23 cellular contexts compared by ENCODE assay signal in genomic region chrX:71666240-71667223, GRCh38. TPM values are rescaled to one million over a fixed set of nuclear protein-coding genes. Genes with fewer than 3 reads are reported as not detected.
DNase-seq lines count a peak whose midpoint lies in the region; ATAC-seq, FAIRE-seq and TF ChIP-seq lines count a peak whose summit lies in the region.
"Had no signal": no experiment of that assay in that cellular context is flagged by ENCODE, and none has a peak within 500 bp of the region (broad histone marks: within the 10 kb centered on the region; RNA-seq: fewer than 3 reads in every experiment).

No MANE protein-coding gene starts in this region.

- intact Hi-C loops in K562 (cut with micrococcal nuclease), result no loop called here
- intact Hi-C loops in sciatic nerve (cut with DNase I), result no loop called here

- TF ChIP-seq RAD21 in K562 (CRISPR knock-in tag; conservative IDR thresholded peaks at IDR 0.05 in 1 of 2, IDR thresholded peaks at IDR 0.05 in 1 of 2), result no peak

- H3K9me3 ChIP-seq in K562 (replicated peaks; ENCODE audit: control insufficient read depth, insufficient read depth, low read depth, low read length), result no peaks in the 10 kb centered on the region
- H3K9me3 ChIP-seq: MG63, Peyer's patch had no signal

- whole genome bisulfite sequencing in K562 (ENCODE audit: insufficient coverage, low coverage, missing lambda C conversion rate), result 33% methylated on average over 26 of the region's 48 CpGs

- in situ Hi-C loops in K562 (cut with MboI), result loop anchor here (25.0 kb wide), 1 partner anchor 196 kb away; no protein-coding TSS in a partner anchor

- H3K9ac ChIP-seq in K562 (ENCODE audit: insufficient read depth in 1 of 2, low read depth in 2 of 2, low read length in 2 of 2), result no peak overlapping the region

- POLR2A ChIA-PET in K562 (lab: Yijun Ruan, JAX), result no interaction called here

- no peak overlapping the region for H3K27ac ChIP-seq in GM23338 (ENCODE audit: low read depth)
- no peak overlapping the region for H3K27ac ChIP-seq in K562 (ENCODE audit: extremely low read depth, low read depth, low read length)
- H3K27ac ChIP-seq: Peyer's patch had no signal

- no peaks in the 10 kb centered on the region for H3K4me1 ChIP-seq in GM23338 (ENCODE audit: insufficient read depth)
- H3K4me1 ChIP-seq in K562 (replicated peaks in 1 of 2; ENCODE audit: control insufficient read depth in 2 of 2, insufficient read depth in 2 of 2, low read length in 2 of 2), result peaks cover 0 to 16% of the 10 kb centered on the region in 2 experiments; a peak in 3 of 5 replicates
- H3K4me1 ChIP-seq: Peyer's patch had no signal

- no peak overlapping the region for H2AFZ ChIP-seq in GM23338
- H2AFZ ChIP-seq in K562 (ENCODE audit: low read depth, low read length), result no peak overlapping the region

- CTCF ChIA-PET in K562 (lab: Yijun Ruan, JAX; ENCODE audit: low intra/inter-chr PET ratio), result no interaction called here

- H3K27ac Mint-ChIP-seq in GM23338, result no peak overlapping the region
- H3K27ac Mint-ChIP-seq: CD8-positive, alpha-beta T cell; HFFc6 had no signal

- TF ChIP-seq EP300 in K562 (IDR thresholded peaks at IDR 0.05; ENCODE audit: low read length), result no peak

- no peaks in the 10 kb centered on the region for H3K9me2 ChIP-seq in GM23338 (ENCODE audit: insufficient read depth)

- ATAC-seq in GM23338 (no peak), K562 (peak; percentile 31), sciatic nerve (no peak)
- ATAC-seq: CD8-positive, alpha-beta T cell had no signal

- BruUV-seq in K562 (replicated peaks; lab: Mats Ljungman, UMichigan), result no TSS peak

- DNase-seq in GM23338 (ENCODE audit: low spot score) (peak; percentile 6), NCI-H1930 (lab: John Stamatoyannopoulos, UW) (peak; percentile 46 to 48), K562 (ENCODE audit: extremely low read depth in 1 of 4, low spot score in 3 of 4) (peak; percentile 8 to 70 (median 60)), mucosa of gallbladder (ENCODE audit: low spot score) (peak; percentile 8), NCI-H774 (lab: John Stamatoyannopoulos, UW) (no peak), sciatic nerve (ENCODE audit: low spot score) (no peak), DMS153 (lab: John Stamatoyannopoulos, UW) (no peak)
- DNase-seq: ACHN; C1 segment of cervical spinal cord; CD8-positive, alpha-beta T cell; GDM1; HFFc6; MG63; NCI-H1436; NCI-H187 treated with DMSO at 0.1 percent for 48 hours; NCI-H510A treated with DMSO at 0.1 percent for 48 hours; NCI-H82; Peyer's patch had no signal

- no peaks in the 10 kb centered on the region for H3K27me3 ChIP-seq in GM23338 (ENCODE audit: insufficient read depth)
- H3K27me3 ChIP-seq in K562 (ENCODE audit: control insufficient read depth in 2 of 2, insufficient read depth in 2 of 2, low read length in 2 of 2), result peaks cover 0 to 28% of the 10 kb centered on the region in 2 experiments; a peak in 2 of 5 replicates
- H3K27me3 ChIP-seq: MG63, Peyer's patch had no signal

- no peaks in the 10 kb centered on the region for H3K79me2 ChIP-seq in GM23338 (replicated peaks; ENCODE audit: insufficient read depth)
- H3K79me2 ChIP-seq in K562 (ENCODE audit: control insufficient read depth, insufficient read depth, low read length), result no peaks in the 10 kb centered on the region

- no peaks in the 10 kb centered on the region; the same call in 2 of the 3 replicates for H3K4me1 Mint-ChIP-seq in GM23338

- TF ChIP-seq POLR2A in K562 (conservative IDR thresholded peaks at IDR 0.05), result no peak

- H3F3A ChIP-seq in GM23338 (replicated peaks; ENCODE audit: low read depth), result no peaks in the 10 kb centered on the region

- no peaks in the 10 kb centered on the region for H3K9me3 Mint-ChIP-seq in GM23338
- H3K9me3 Mint-ChIP-seq: CD8-positive, alpha-beta T cell; HFFc6 had no signal

- no peak for FAIRE-seq in K562 (lab: Jason Lieb, UNC)
- FAIRE-seq: GM19239, H54 had no signal

- H3K9me1 ChIP-seq in K562 (ENCODE audit: control insufficient read depth, insufficient read depth, low read length), result no peaks in the 10 kb centered on the region

- H3K4me3 ChIP-seq in GM23338, result no peak overlapping the region
- no peak overlapping the region for H3K4me3 ChIP-seq in K562
- H3K4me3 ChIP-seq: MG63, Peyer's patch had no signal

- H3K36me3 ChIP-seq in GM23338 (ENCODE audit: insufficient read depth) (no peaks in the 10 kb centered on the region), K562 (ENCODE audit: control insufficient read depth, insufficient read depth, low read length) (no peaks in the 10 kb centered on the region)
- H3K36me3 ChIP-seq: MG63, Peyer's patch had no signal

- H3K27me3 Mint-ChIP-seq in GM23338 (ENCODE audit: insufficient read depth, low read depth, poor library complexity), result peaks cover 4% of the 10 kb centered on the region

- H4K20me1 ChIP-seq in GM23338 (replicated peaks; ENCODE audit: insufficient read depth) (no peaks in the 10 kb centered on the region), K562 (replicated peaks; ENCODE audit: control insufficient read depth, insufficient read depth, low read length) (no peaks in the 10 kb centered on the region)

- no peak overlapping the region for H3K4me3 Mint-ChIP-seq in GM23338
- H3K4me3 Mint-ChIP-seq: CD8-positive, alpha-beta T cell; HFFc6 had no signal

- H3K36me3 Mint-ChIP-seq in GM23338 (ENCODE audit: low read depth), result no peaks in the 10 kb centered on the region; the same call in 2 of the 3 replicates
- H3K36me3 Mint-ChIP-seq: CD8-positive, alpha-beta T cell had no signal

- H3K4me2 ChIP-seq in GM23338 (no peak overlapping the region), K562 (ENCODE audit: insufficient read depth, low read length) (no peak overlapping the region)

- TF ChIP-seq CTCF in GM23338 (conservative IDR thresholded peaks at IDR 0.05; ENCODE audit: low read depth in 2 of 2), result no peak
- TF ChIP-seq CTCF in K562 (IDR thresholded peaks at IDR 0.05 in 2 of 3, conservative IDR thresholded peaks at IDR 0.05 in 1 of 3; ENCODE audit: insufficient read depth in 2 of 3, low read depth in 1 of 3, low read length in 3 of 3), result no peak

TF ChIP-seq in GM23338, 12 proteins besides CTCF, POLR2A, EP300 and RAD21 (continues in another document):
- no peak for TF ChIP-seq EZH2 (IDR thresholded peaks at IDR 0.05; ENCODE audit: low read depth, unreplicated experiment)

RNA-seq across cellular contexts. Expression of gene CXCR3, which starts 48.2 kb away (rescaled TPM):
- not detected in 2 replicates for total RNA-seq in GM23338 (2014; rRNA removed; shearing (Covaris generic))
- polyA plus RNA-seq in GM23338 (2016; fragmentation: Nextera tagmentation; extraction: Ambion mirVana) (not detected in 2 replicates), K562 (2011; rRNA removed) (not detected in 2 replicates), K562 (2014; fragmentation: Illumina TruSeq; extraction: Trizol) (not detected in 2 replicates), K562 (2014; fragmentation: Nextera tagmentation; extraction: Ambion mirVana) (not detected), K562 (2014; rRNA removed) (not detected in 2 replicates)
- total RNA-seq in K562 (2011; cell fraction: chromatin; rRNA removed; ENCODE audit: low replicate concordance), result not detected in 2 replicates
- not detected in 2 replicates for total RNA-seq in K562 (2011; cell fraction: nucleolus; rRNA removed)
- total RNA-seq in K562 (2011; cell fraction: nucleoplasm; rRNA removed), result not detected in 2 replicates
- total RNA-seq in K562 (2014; rRNA removed) (not detected in 2 replicates), K562 (2014; rRNA removed; fragmentation: Illumina TruSeq; extraction: Trizol) (not detected in 2 replicates), K562 (2015; rRNA removed; fragmentation: Illumina TruSeq; extraction: Trizol) (not detected in 2 replicates), K562 (2021) (not detected in 2 replicates), mucosa of gallbladder (1.5 TPM), sciatic nerve (0.31 TPM)
- polyA plus RNA-seq in K562 (2011; cell fraction: cytosol; rRNA removed), result not detected in 2 replicates
- not detected in 2 replicates for polyA plus RNA-seq in K562 (2011; cell fraction: nucleus; rRNA removed)
- not detected in 2 replicates for polyA plus RNA-seq in K562 (2012)
- polyA minus RNA-seq in K562 (2011; rRNA and poly(A)+ RNA removed), result not detected in 2 replicates
- not detected in 2 replicates for polyA minus RNA-seq in K562 (2011; cell fraction: cytosol; rRNA and poly(A)+ RNA removed)
- polyA minus RNA-seq in K562 (2011; cell fraction: nucleus; rRNA and poly(A)+ RNA removed), result not detected in 2 replicates
- total RNA-seq: HFFc6, LHCN-M2, OCI-LY7, SK-MEL-5 had no signal

RNA-seq across cellular contexts. Expression of gene CXorf49, which starts 51.6 kb away (rescaled TPM):
- total RNA-seq in GM23338 (2014; rRNA removed; shearing (Covaris generic)), result not detected in 2 replicates
- polyA plus RNA-seq in GM23338 (2016; fragmentation: Nextera tagmentation; extraction: Ambion mirVana) (not detected in 2 replicates), K562 (2011; rRNA removed) (not detected in 2 replicates), K562 (2014; fragmentation: Illumina TruSeq; extraction: Trizol) (not detected in 2 replicates), K562 (2014; fragmentation: Nextera tagmentation; extraction: Ambion mirVana) (not detected), K562 (2014; rRNA removed) (not detected in 2 replicates)
- not detected in 2 replicates for total RNA-seq in K562 (2011; cell fraction: chromatin; rRNA removed; ENCODE audit: low replicate concordance)
- not detected in 2 replicates for total RNA-seq in K562 (2011; cell fraction: nucleolus; rRNA removed)
- not detected in 2 replicates for total RNA-seq in K562 (2011; cell fraction: nucleoplasm; rRNA removed)
- total RNA-seq in K562 (2014; rRNA removed) (not detected in 2 replicates), K562 (2014; rRNA removed; fragmentation: Illumina TruSeq; extraction: Trizol) (not detected in 2 replicates), K562 (2015; rRNA removed; fragmentation: Illumina TruSeq; extraction: Trizol) (not detected in 2 replicates), K562 (2021) (not detected in 2 replicates), mucosa of gallbladder (not detected), sciatic nerve (not detected)
- polyA plus RNA-seq in K562 (2011; cell fraction: cytosol; rRNA removed), result not detected in 2 replicates
- polyA plus RNA-seq in K562 (2011; cell fraction: nucleus; rRNA removed), result 0.06 TPM in 1 of 2 replicates, not detected in the other
- not detected in 2 replicates for polyA plus RNA-seq in K562 (2012)
- not detected in 2 replicates for polyA minus RNA-seq in K562 (2011; rRNA and poly(A)+ RNA removed)
- polyA minus RNA-seq in K562 (2011; cell fraction: cytosol; rRNA and poly(A)+ RNA removed), result not detected in 2 replicates
- not detected in 2 replicates for polyA minus RNA-seq in K562 (2011; cell fraction: nucleus; rRNA and poly(A)+ RNA removed)
- total RNA-seq: CD8-positive, alpha-beta T cell; HFFc6; LHCN-M2; OCI-LY7; Peyer's patch; SK-MEL-5 had no signal

Comparison
In these comparisons a context has a peak if more than half of its experiments do, and no peak if none do; other contexts are left out.
1. DNase-seq: peak in GM23338 (single experiment), NCI-H1930 (2 of 2), K562 (4 of 4) and mucosa of gallbladder (single experiment); none in NCI-H774 (single experiment), sciatic nerve (single experiment) and DMS153 (single experiment).